Comparison of ENCODE assay signal across 8 cellular contexts in the genomic region with DNA sequence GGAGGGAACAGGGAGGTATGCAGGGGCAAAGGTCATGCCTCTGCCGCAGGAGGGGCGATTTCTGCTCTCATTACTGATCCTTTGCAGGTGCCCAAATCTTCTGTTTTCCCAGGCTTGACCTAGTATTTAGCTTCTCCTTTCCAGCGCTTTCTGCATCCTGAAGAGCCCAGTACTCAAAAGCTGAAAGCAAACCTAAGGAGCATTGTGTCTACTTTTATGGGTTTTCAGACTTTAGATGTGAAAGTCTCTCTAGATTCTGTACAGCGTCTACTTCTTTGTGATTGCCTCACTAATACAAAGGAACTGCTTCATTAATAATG. TPM values are rescaled to one million over a fixed set of nuclear protein-coding genes. Genes with fewer than 3 reads are reported as not detected.
A peak's percentile ranks its signal among the peaks of the same experiment; 100 is the strongest.
DNase-seq lines count a peak whose midpoint lies in the region; ATAC-seq and TF ChIP-seq lines count a peak whose summit lies in the region.

No MANE protein-coding gene starts in this region.

- DNase-seq in HFFc6 (no peak), NCI-H2081 treated with DMSO at 0.1 percent for 48 hours (lab: John Stamatoyannopoulos, UW) (no peak), kidney glomerular epithelial cell (lab: John Stamatoyannopoulos, UW) (no peak)
- no peak for DNase-seq in activated T-helper 1 cell treated with anti-CD3 and anti-CD28 coated beads, Interleukin-12 subunit alpha, Interleukin-12 subunit beta, Interleukin-2, Interleukin-4 antibody, amounts not matched to agents 30 ng/mL and 10 ng/mL and 1 ng/mL, durations not matched to agents 14 hours and 24 hours and 36 hours (ENCODE audit: low spot score)
- no peak for DNase-seq in effector CD8-positive, alpha-beta T cell (lab: John Stamatoyannopoulos, UW)

- H3K9me3 Mint-ChIP-seq in HFFc6, result no peaks in the 10 kb centered on the region
- no peaks in the 10 kb centered on the region for H3K9me3 Mint-ChIP-seq in activated T-helper 1 cell treated with anti-CD3 and anti-CD28 coated beads, Interleukin-12 subunit alpha, Interleukin-12 subunit beta, Interleukin-2, Interleukin-4 antibody, amounts not matched to agents 30 ng/mL and 10 ng/mL and 1 ng/mL, durations not matched to agents 14 hours and 24 hours and 36 hours
- H3K9me3 Mint-ChIP-seq in stimulated activated memory B cell treated with anti-CD40 and anti-IgM and Interleukin-4, amounts not matched to agents 10 μg/mL and 1 μg/mL and 100 μg/mL, for 72 hours, result no peaks in the 10 kb centered on the region

- no peak for ATAC-seq in stimulated activated memory B cell treated with anti-CD40 and anti-IgM and Interleukin-4, amounts not matched to agents 10 μg/mL and 1 μg/mL and 100 μg/mL, for 72 hours
- no peak for ATAC-seq in GM21381 (IDR thresholded peaks at IDR 0.05; ENCODE audit: unreplicated experiment)

- H3K27me3 ChIP-seq in iPS-15b (ENCODE audit: control insufficient read depth, insufficient read depth, low read length), result peaks cover 23% of the 10 kb centered on the region

- H3K4me3 ChIP-seq in iPS-15b (ENCODE audit: low read depth, low read length), result peak overlapping the region; percentile 91

- H3K27ac Mint-ChIP-seq in HFFc6, result peak overlapping the region; percentile 88
- H3K27ac Mint-ChIP-seq in activated T-helper 1 cell treated with anti-CD3 and anti-CD28 coated beads, Interleukin-12 subunit alpha, Interleukin-12 subunit beta, Interleukin-2, Interleukin-4 antibody, amounts not matched to agents 30 ng/mL and 10 ng/mL and 1 ng/mL, durations not matched to agents 14 hours and 24 hours and 36 hours, result peak overlapping the region; percentile 91
- H3K27ac Mint-ChIP-seq in stimulated activated memory B cell treated with anti-CD40 and anti-IgM and Interleukin-4, amounts not matched to agents 10 μg/mL and 1 μg/mL and 100 μg/mL, for 72 hours, result peak overlapping the region; percentile 88

- H3K36me3 ChIP-seq in iPS-15b (ENCODE audit: control insufficient read depth, insufficient read depth, low read length), result no peaks in the 10 kb centered on the region

- peak overlapping the region; percentile 83 for H3K9ac ChIP-seq in iPS-15b (ENCODE audit: low read depth, low read length)

- intact Hi-C loops in activated T-helper 1 cell treated with anti-CD3 and anti-CD28 coated beads, Interleukin-12 subunit alpha, Interleukin-12 subunit beta, Interleukin-2, Interleukin-4 antibody, amounts not matched to agents 30 ng/mL and 10 ng/mL and 1 ng/mL, durations not matched to agents 14 hours and 24 hours and 36 hours (cut with micrococcal nuclease), result loop anchor here (1.0 to 10.0 kb wide), 13 partner anchors 15 to 469 kb away; partner anchors contain the start of genes ACTR1A, ARL3, ARMH3 and CUEDC2

- H3K4me1 ChIP-seq in iPS-15b (ENCODE audit: control insufficient read depth, insufficient read depth, low read length), result peaks cover 17% of the 10 kb centered on the region

- no peak for TF ChIP-seq CTCF in HFFc6 (IDR thresholded peaks at IDR 0.05)

- peaks cover 2% of the 10 kb centered on the region for H3K27me3 Mint-ChIP-seq in HFFc6 (ENCODE audit: insufficient read depth)
- H3K27me3 Mint-ChIP-seq in activated T-helper 1 cell treated with anti-CD3 and anti-CD28 coated beads, Interleukin-12 subunit alpha, Interleukin-12 subunit beta, Interleukin-2, Interleukin-4 antibody, amounts not matched to agents 30 ng/mL and 10 ng/mL and 1 ng/mL, durations not matched to agents 14 hours and 24 hours and 36 hours (ENCODE audit: insufficient read depth), result peaks cover 8% of the 10 kb centered on the region
- peaks cover 16% of the 10 kb centered on the region for H3K27me3 Mint-ChIP-seq in stimulated activated memory B cell treated with anti-CD40 and anti-IgM and Interleukin-4, amounts not matched to agents 10 μg/mL and 1 μg/mL and 100 μg/mL, for 72 hours

- H3K36me3 Mint-ChIP-seq in HFFc6 (ENCODE audit: low read depth), result peaks cover 24% of the 10 kb centered on the region; the same call in 1 of the 2 replicates
- H3K36me3 Mint-ChIP-seq in activated T-helper 1 cell treated with anti-CD3 and anti-CD28 coated beads, Interleukin-12 subunit alpha, Interleukin-12 subunit beta, Interleukin-2, Interleukin-4 antibody, amounts not matched to agents 30 ng/mL and 10 ng/mL and 1 ng/mL, durations not matched to agents 14 hours and 24 hours and 36 hours (ENCODE audit: low read depth), result peaks cover 18% of the 10 kb centered on the region
- H3K36me3 Mint-ChIP-seq in stimulated activated memory B cell treated with anti-CD40 and anti-IgM and Interleukin-4, amounts not matched to agents 10 μg/mL and 1 μg/mL and 100 μg/mL, for 72 hours, result peaks cover 7% of the 10 kb centered on the region

- peak overlapping the region; percentile 96 for H3K4me3 Mint-ChIP-seq in HFFc6
- H3K4me3 Mint-ChIP-seq in activated T-helper 1 cell treated with anti-CD3 and anti-CD28 coated beads, Interleukin-12 subunit alpha, Interleukin-12 subunit beta, Interleukin-2, Interleukin-4 antibody, amounts not matched to agents 30 ng/mL and 10 ng/mL and 1 ng/mL, durations not matched to agents 14 hours and 24 hours and 36 hours, result peak overlapping the region; percentile 96
- H3K4me3 Mint-ChIP-seq in stimulated activated memory B cell treated with anti-CD40 and anti-IgM and Interleukin-4, amounts not matched to agents 10 μg/mL and 1 μg/mL and 100 μg/mL, for 72 hours, result peak overlapping the region; percentile 98

- H3K4me1 Mint-ChIP-seq in HFFc6 (ENCODE audit: low read depth), result peaks cover 61% of the 10 kb centered on the region
- H3K4me1 Mint-ChIP-seq in activated T-helper 1 cell treated with anti-CD3 and anti-CD28 coated beads, Interleukin-12 subunit alpha, Interleukin-12 subunit beta, Interleukin-2, Interleukin-4 antibody, amounts not matched to agents 30 ng/mL and 10 ng/mL and 1 ng/mL, durations not matched to agents 14 hours and 24 hours and 36 hours (ENCODE audit: low read depth), result peaks cover 38% of the 10 kb centered on the region
- H3K4me1 Mint-ChIP-seq in stimulated activated memory B cell treated with anti-CD40 and anti-IgM and Interleukin-4, amounts not matched to agents 10 μg/mL and 1 μg/mL and 100 μg/mL, for 72 hours, result peaks cover 42% of the 10 kb centered on the region

- no peaks in the 10 kb centered on the region for H3K9me3 ChIP-seq in iPS-15b (ENCODE audit: control insufficient read depth, insufficient read depth, low read length)

RNA-seq across cellular contexts. Expression of gene GBF1, which starts 0.6 kb away (rescaled TPM):
- 10 to 100 TPM; 67.2 to 83.6 (median 74.2) TPM for total RNA-seq in HFFc6 (2021; fragmentation: NEBNext Ultra II Directional; extraction: Animal tissue kit (Norgen Biotek cat#: 25700))
- total RNA-seq in activated T-helper 1 cell treated with anti-CD3 and anti-CD28 coated beads, Interleukin-12 subunit alpha, Interleukin-12 subunit beta, Interleukin-2, Interleukin-4 antibody, amounts not matched to agents 30 ng/mL and 10 ng/mL and 1 ng/mL, durations not matched to agents 14 hours and 24 hours and 36 hours, result 46.7 TPM in 2 replicates

RNA-seq across cellular contexts. Expression of gene PITX3, which starts 4.6 kb away (rescaled TPM):
- under 1 TPM in 1 of 6 experiments, not detected in 5; 0.14 TPM for total RNA-seq in HFFc6 (2021; fragmentation: NEBNext Ultra II Directional; extraction: Animal tissue kit (Norgen Biotek cat#: 25700))
- 0.17 and 0.44 TPM in 2 replicates for total RNA-seq in activated T-helper 1 cell treated with anti-CD3 and anti-CD28 coated beads, Interleukin-12 subunit alpha, Interleukin-12 subunit beta, Interleukin-2, Interleukin-4 antibody, amounts not matched to agents 30 ng/mL and 10 ng/mL and 1 ng/mL, durations not matched to agents 14 hours and 24 hours and 36 hours

RNA-seq across cellular contexts. Expression of gene ELOVL3, which starts 19.8 kb away (rescaled TPM):
- total RNA-seq in HFFc6 (2021; fragmentation: NEBNext Ultra II Directional; extraction: Animal tissue kit (Norgen Biotek cat#: 25700)), result under 1 TPM in 4 of 6 experiments, not detected in 2; 0.11 to 0.21 (median 0.16) TPM
- total RNA-seq in activated T-helper 1 cell treated with anti-CD3 and anti-CD28 coated beads, Interleukin-12 subunit alpha, Interleukin-12 subunit beta, Interleukin-2, Interleukin-4 antibody, amounts not matched to agents 30 ng/mL and 10 ng/mL and 1 ng/mL, durations not matched to agents 14 hours and 24 hours and 36 hours, result 0.18 TPM in 1 of 2 replicates, not detected in the other
